Comparison of ENCODE assay signal across 8 cellular contexts in the genomic region with DNA sequence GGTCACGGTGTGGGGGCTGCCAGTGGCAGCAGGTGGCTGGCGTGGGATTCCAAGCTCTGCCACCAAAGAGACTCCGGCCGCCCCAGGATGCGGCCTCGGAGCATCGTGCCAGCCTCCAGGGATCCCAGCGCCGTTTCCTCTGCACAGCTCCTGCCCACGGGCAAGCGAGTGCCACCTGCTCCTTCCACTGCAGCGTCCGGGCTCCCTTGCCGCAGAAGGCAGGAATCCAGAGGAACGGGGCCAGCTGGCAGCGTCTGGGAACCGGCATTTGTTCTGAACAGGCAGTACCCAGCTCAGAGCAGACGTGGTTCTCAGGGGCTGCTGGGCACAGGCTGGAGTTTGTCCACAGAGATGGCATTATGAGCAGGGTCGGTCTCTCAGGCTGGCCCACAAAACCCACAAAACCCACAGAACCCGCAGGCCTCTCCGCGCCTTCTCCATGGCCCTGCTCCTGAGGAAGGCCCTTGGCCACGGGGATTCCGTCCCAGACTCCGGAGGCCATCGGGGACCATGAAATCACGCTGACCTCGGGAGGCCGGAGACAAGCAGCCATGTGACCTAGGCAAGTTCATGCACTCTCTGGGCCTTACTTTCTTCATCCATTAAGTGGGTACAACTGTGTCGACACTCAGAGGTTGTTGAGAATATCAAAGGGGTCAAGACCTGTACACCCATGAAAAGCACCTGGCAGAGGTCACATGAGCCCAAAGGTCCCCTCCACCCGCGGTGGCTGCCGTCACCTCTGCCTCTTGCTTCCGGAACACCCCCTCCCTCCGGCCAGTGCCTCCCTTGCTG. TPM values are rescaled to one million over a fixed set of nuclear protein-coding genes. Genes with fewer than 3 reads are reported as not detected.
DNase-seq lines count a peak whose midpoint lies in the region; ATAC-seq and TF ChIP-seq lines count a peak whose summit lies in the region.

No MANE protein-coding gene starts in this region.

- intact Hi-C loops in left cardiac atrium (cut with DNase I): loop anchor here (1.0 to 10.0 kb wide), 4 partner anchors 63 to 209 kb away; no protein-coding TSS in a partner anchor
- intact Hi-C loops in gastrocnemius medialis (cut with DNase I; ENCODE audit: low total_unique reads): loop anchor here (1.0 to 2.0 kb wide), 4 partner anchors 63 to 209 kb away; no protein-coding TSS in a partner anchor

- peaks cover 0 to 12% of the 10 kb centered on the region in 2 donors for H3K36me3 ChIP-seq in gastrocnemius medialis

- H3K9me3 Mint-ChIP-seq in HFFc6: no peaks in the 10 kb centered on the region
- H3K9me3 Mint-ChIP-seq in WTC11: no peaks in the 10 kb centered on the region
- no peaks in the 10 kb centered on the region for H3K9me3 Mint-ChIP-seq in activated CD4-positive, alpha-beta T cell treated with anti-CD3 and anti-CD28 coated beads, Interleukin-2, amount 10 ng/mL, durations not matched to agents 7 days and 5 days

- TF ChIP-seq POLR2A in gastrocnemius medialis (IDR thresholded peaks at IDR 0.05): peak; percentile 9 to 12

- POLR2A ChIA-PET in WTC11 (lab: Charles Lee): interaction anchor here (0.9 to 2.5 kb wide), 2 partner anchors 27 to 30 kb away, joined by 3 to 21 read pairs; no protein-coding TSS in a partner anchor
- POLR2A ChIA-PET in activated CD4-positive, alpha-beta T cell treated with anti-CD3 and anti-CD28 coated beads, Interleukin-2, amount 10 ng/mL, durations not matched to agents 7 days and 5 days (lab: Charles Lee): no interaction called here

- H3K27ac Mint-ChIP-seq in HFFc6 (peak overlapping the region; percentile 55; the same call in 1 of the 2 replicates), WTC11 (peak overlapping the region; percentile 90; the same call in 1 of the 2 replicates)
- H3K27ac Mint-ChIP-seq in activated CD4-positive, alpha-beta T cell treated with anti-CD3 and anti-CD28 coated beads, Interleukin-2, amount 10 ng/mL, durations not matched to agents 7 days and 5 days: no peak overlapping the region

- TF ChIP-seq CTCF in HFFc6 (IDR thresholded peaks at IDR 0.05): no peak
- no peak for TF ChIP-seq CTCF in WTC11 (IDR thresholded peaks at IDR 0.05)
- TF ChIP-seq CTCF in gastrocnemius medialis (IDR thresholded peaks at IDR 0.05 in 4 of 5, conservative IDR thresholded peaks at IDR 0.05 in 1 of 5): no peak
- no peak for TF ChIP-seq CTCF in foreskin keratinocyte (conservative IDR thresholded peaks at IDR 0.05)

- in situ Hi-C loops in gastrocnemius medialis (cut with MboI; ENCODE audit: low sequenced_read_pairs in 4 of 4): loop anchor here (10.0 kb wide), 4 partner anchors 169 to 209 kb away; no protein-coding TSS in a partner anchor

- H3K36me3 Mint-ChIP-seq in HFFc6 (ENCODE audit: low read depth): no peaks in the 10 kb centered on the region
- H3K36me3 Mint-ChIP-seq in WTC11: peaks cover 6% of the 10 kb centered on the region; the same call in 1 of the 2 replicates
- peaks cover 11% of the 10 kb centered on the region for H3K36me3 Mint-ChIP-seq in activated CD4-positive, alpha-beta T cell treated with anti-CD3 and anti-CD28 coated beads, Interleukin-2, amount 10 ng/mL, durations not matched to agents 7 days and 5 days (ENCODE audit: low read depth)

- H3K27me3 Mint-ChIP-seq in HFFc6 (ENCODE audit: insufficient read depth): peaks cover 5% of the 10 kb centered on the region
- H3K27me3 Mint-ChIP-seq in WTC11 (ENCODE audit: low read depth): no peaks in the 10 kb centered on the region
- no peaks in the 10 kb centered on the region for H3K27me3 Mint-ChIP-seq in activated CD4-positive, alpha-beta T cell treated with anti-CD3 and anti-CD28 coated beads, Interleukin-2, amount 10 ng/mL, durations not matched to agents 7 days and 5 days

- H3K27ac ChIP-seq in gastrocnemius medialis (peak overlapping the region; percentile 81 to 93 (median 86)), foreskin keratinocyte (no peak overlapping the region)

- H3K4me3 Mint-ChIP-seq in HFFc6 (no peak overlapping the region; the same call in 1 of the 2 replicates), WTC11 (no peak overlapping the region)
- H3K4me3 Mint-ChIP-seq in activated CD4-positive, alpha-beta T cell treated with anti-CD3 and anti-CD28 coated beads, Interleukin-2, amount 10 ng/mL, durations not matched to agents 7 days and 5 days: no peak overlapping the region

- peaks cover 16% of the 10 kb centered on the region; the same call in 1 of the 2 replicates for H3K4me1 Mint-ChIP-seq in HFFc6 (ENCODE audit: low read depth)
- H3K4me1 Mint-ChIP-seq in WTC11: peaks cover 17% of the 10 kb centered on the region
- peaks cover 36% of the 10 kb centered on the region for H3K4me1 Mint-ChIP-seq in activated CD4-positive, alpha-beta T cell treated with anti-CD3 and anti-CD28 coated beads, Interleukin-2, amount 10 ng/mL, durations not matched to agents 7 days and 5 days

- peak overlapping the region; percentile 14 to 53 (median 41) for H3K4me3 ChIP-seq in gastrocnemius medialis

- no peaks in the 10 kb centered on the region for H3K27me3 ChIP-seq in gastrocnemius medialis
- no peaks in the 10 kb centered on the region for H3K27me3 ChIP-seq in foreskin keratinocyte

- no peaks in the 10 kb centered on the region for H3K9me3 ChIP-seq in gastrocnemius medialis

- CTCF ChIA-PET in WTC11 (lab: Charles Lee): interaction anchor here (0.8 to 5.0 kb wide), 23 partner anchors 8 to 211 kb away, joined by 3 to 80 read pairs (median 6); no protein-coding TSS in a partner anchor
- CTCF ChIA-PET in activated CD4-positive, alpha-beta T cell treated with anti-CD3 and anti-CD28 coated beads, Interleukin-2, amount 10 ng/mL, durations not matched to agents 7 days and 5 days (lab: Charles Lee): interaction anchor here (0.5 to 3.0 kb wide), 16 partner anchors 8 to 294 kb away, joined by 3 to 16 read pairs (median 4); no protein-coding TSS in a partner anchor

- H3K4me1 ChIP-seq in gastrocnemius medialis (peaks cover 21 to 29% of the 10 kb centered on the region in 2 donors), foreskin keratinocyte (peaks cover 15% of the 10 kb centered on the region)

- no peak for DNase-seq in HFFc6
- no peak for DNase-seq in WTC11 (ENCODE audit: low spot score)
- DNase-seq in left cardiac atrium: peak; percentile 65
- DNase-seq in gastrocnemius medialis: peak; percentile 87 to 96
- no peak for DNase-seq in activated CD4-positive, alpha-beta T cell treated with anti-CD3 and anti-CD28 coated beads, Interleukin-2, amount 10 ng/mL, durations not matched to agents 7 days and 5 days
- no peak for DNase-seq in foreskin keratinocyte
- DNase-seq in NCI-H1417 treated with DMSO at 0.1 percent for 48 hours (lab: John Stamatoyannopoulos, UW): no peak

- ATAC-seq in WTC11 (no peak), left cardiac atrium (peak; percentile 70 to 78), gastrocnemius medialis (peak; percentile 88), foreskin keratinocyte (no peak), HG03139 (IDR thresholded peaks at IDR 0.05; ENCODE audit: unreplicated experiment) (no peak)

TF ChIP-seq in WTC11, 78 proteins besides CTCF, POLR2A, EP300 and RAD21 (continues in another document):
- no peak for TF ChIP-seq ESRRA (CRISPR knock-in tag; IDR thresholded peaks at IDR 0.05; ENCODE audit: borderline replicate concordance)
- TF ChIP-seq ZBTB21 (CRISPR knock-in tag; IDR thresholded peaks at IDR 0.05; ENCODE audit: borderline replicate concordance): no peak
- TF ChIP-seq, protein P1, sequence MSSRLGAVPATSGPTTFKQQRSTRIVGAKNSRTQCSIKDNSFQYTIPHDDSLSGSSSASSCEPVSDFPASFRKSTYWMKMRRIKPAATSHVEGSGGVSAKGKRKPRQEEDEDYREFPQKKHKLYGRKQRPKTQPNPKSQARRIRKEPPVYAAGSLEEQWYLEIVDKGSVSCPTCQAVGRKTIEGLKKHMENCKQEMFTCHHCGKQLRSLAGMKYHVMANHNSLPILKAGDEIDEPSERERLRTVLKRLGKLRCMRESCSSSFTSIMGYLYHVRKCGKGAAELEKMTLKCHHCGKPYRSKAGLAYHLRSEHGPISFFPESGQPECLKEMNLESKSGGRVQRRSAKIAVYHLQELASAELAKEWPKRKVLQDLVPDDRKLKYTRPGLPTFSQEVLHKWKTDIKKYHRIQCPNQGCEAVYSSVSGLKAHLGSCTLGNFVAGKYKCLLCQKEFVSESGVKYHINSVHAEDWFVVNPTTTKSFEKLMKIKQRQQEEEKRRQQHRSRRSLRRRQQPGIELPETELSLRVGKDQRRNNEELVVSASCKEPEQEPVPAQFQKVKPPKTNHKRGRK (CRISPR knock-in tag; IDR thresholded peaks at IDR 0.05; ENCODE audit: borderline replicate concordance): no peak
- TF ChIP-seq, protein P2, sequence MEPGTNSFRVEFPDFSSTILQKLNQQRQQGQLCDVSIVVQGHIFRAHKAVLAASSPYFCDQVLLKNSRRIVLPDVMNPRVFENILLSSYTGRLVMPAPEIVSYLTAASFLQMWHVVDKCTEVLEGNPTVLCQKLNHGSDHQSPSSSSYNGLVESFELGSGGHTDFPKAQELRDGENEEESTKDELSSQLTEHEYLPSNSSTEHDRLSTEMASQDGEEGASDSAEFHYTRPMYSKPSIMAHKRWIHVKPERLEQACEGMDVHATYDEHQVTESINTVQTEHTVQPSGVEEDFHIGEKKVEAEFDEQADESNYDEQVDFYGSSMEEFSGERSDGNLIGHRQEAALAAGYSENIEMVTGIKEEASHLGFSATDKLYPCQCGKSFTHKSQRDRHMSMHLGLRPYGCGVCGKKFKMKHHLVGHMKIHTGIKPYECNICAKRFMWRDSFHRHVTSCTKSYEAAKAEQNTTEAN (CRISPR knock-in tag; IDR thresholded peaks at IDR 0.05): no peak

RNA-seq across cellular contexts. Expression of a gene that starts 17.8 kb away (rescaled TPM):
- total RNA-seq in HFFc6 (2021; fragmentation: NEBNext Ultra II Directional; extraction: Animal tissue kit (Norgen Biotek cat#: 25700)): 10 to 100 TPM; 17.9 to 24.4 (median 20.0) TPM
- 18.9 to 22.0 TPM (median 21.8 TPM) in 3 replicates for total RNA-seq in WTC11 (2021)
- total RNA-seq in left cardiac atrium: 1 to 10 TPM; 5.6 to 5.9 TPM
- 10 to 100 TPM in 2 of 4 donors, 1 to 10 TPM in 2; 6.9 to 11.4 (median 10.6) TPM for total RNA-seq in gastrocnemius medialis
- total RNA-seq in activated CD4-positive, alpha-beta T cell treated with anti-CD3 and anti-CD28 coated beads, Interleukin-2, amount 10 ng/mL, durations not matched to agents 7 days and 5 days: 10 to 100 TPM; 12.5 to 13.6 TPM
- total RNA-seq in foreskin keratinocyte: 13.6 and 14.4 TPM in 2 replicates
- 2.5 and 3.4 TPM in 2 replicates for polyA plus RNA-seq in foreskin keratinocyte

RNA-seq across cellular contexts. Expression of a gene that starts 34.6 kb away (rescaled TPM):
- total RNA-seq in HFFc6 (2021; fragmentation: NEBNext Ultra II Directional; extraction: Animal tissue kit (Norgen Biotek cat#: 25700)): over 10,000 TPM in 5 of 6 experiments, 1,000 to 10,000 TPM in 1; 9,852 to 14,845 (median 13,380) TPM
- 4,967 to 5,221 TPM (median 5,193 TPM) in 3 replicates for total RNA-seq in WTC11 (2021)
- total RNA-seq in left cardiac atrium: 1,000 to 10,000 TPM; 1,457 to 2,033 TPM
- total RNA-seq in gastrocnemius medialis: 100 to 1,000 TPM; 174 to 628 (median 303) TPM
- over 10,000 TPM; 12,408 to 13,148 TPM for total RNA-seq in activated CD4-positive, alpha-beta T cell treated with anti-CD3 and anti-CD28 coated beads, Interleukin-2, amount 10 ng/mL, durations not matched to agents 7 days and 5 days
- 10,018 and 10,020 TPM in 2 replicates for total RNA-seq in foreskin keratinocyte
- polyA plus RNA-seq in foreskin keratinocyte: 8,202 and 8,857 TPM in 2 replicates

Comparison
In these comparisons a context has a peak if more than half of its experiments do, and no peak if none do; other contexts are left out.
1. DNase-seq: peak in left cardiac atrium (single experiment) and gastrocnemius medialis (2 of 2); none in HFFc6 (single experiment), WTC11 (single experiment), activated CD4-positive, alpha-beta T cell treated with anti-CD3 and anti-CD28 coated beads, Interleukin-2, amount 10 ng/mL, durations not matched to agents 7 days and 5 days (single experiment), foreskin keratinocyte (0 of 2) and NCI-H1417 treated with DMSO at 0.1 percent for 48 hours (single experiment).
2. ATAC-seq: peak in left cardiac atrium (2 of 2) and gastrocnemius medialis (2 of 2); none in WTC11 (single experiment), foreskin keratinocyte (single experiment) and HG03139 (single experiment).